ENCODE assay signal across 1 cellular context in genomic region chr19:9791552-9792181, GRCh38.
TF ChIP-seq lines count a peak whose summit lies in the region.

No MANE protein-coding gene starts in this region.

TF ChIP-seq in HepG2, 621 proteins besides CTCF, POLR2A, EP300 and RAD21 (continued from another document):
- no peak for TF ChIP-seq ZNF280B (CRISPR knock-in tag; IDR thresholded peaks at IDR 0.05; ENCODE audit: borderline replicate concordance)
- no peak for TF ChIP-seq MXD3 (CRISPR knock-in tag; IDR thresholded peaks at IDR 0.05)
- no peak for TF ChIP-seq RBFOX2 (IDR thresholded peaks at IDR 0.05; ENCODE audit: low read depth, low read length)
- no peak for TF ChIP-seq MAZ (IDR thresholded peaks at IDR 0.05; ENCODE audit: borderline replicate concordance, low read depth, low read length)
- 0 out of 2 replicates have a peak, but pooled peaks have one; percentile 33 for TF ChIP-seq MAZ (CRISPR knock-in tag; IDR thresholded peaks at IDR 0.05; ENCODE audit: low read depth)
- no peak for TF ChIP-seq HMG20A (CRISPR knock-in tag; IDR thresholded peaks at IDR 0.05; ENCODE audit: borderline replicate concordance)
TF ChIP-seq in HepG2: peak in this region for 10.
